ENCODE assay signal across 1 cellular context in the genomic region with DNA sequence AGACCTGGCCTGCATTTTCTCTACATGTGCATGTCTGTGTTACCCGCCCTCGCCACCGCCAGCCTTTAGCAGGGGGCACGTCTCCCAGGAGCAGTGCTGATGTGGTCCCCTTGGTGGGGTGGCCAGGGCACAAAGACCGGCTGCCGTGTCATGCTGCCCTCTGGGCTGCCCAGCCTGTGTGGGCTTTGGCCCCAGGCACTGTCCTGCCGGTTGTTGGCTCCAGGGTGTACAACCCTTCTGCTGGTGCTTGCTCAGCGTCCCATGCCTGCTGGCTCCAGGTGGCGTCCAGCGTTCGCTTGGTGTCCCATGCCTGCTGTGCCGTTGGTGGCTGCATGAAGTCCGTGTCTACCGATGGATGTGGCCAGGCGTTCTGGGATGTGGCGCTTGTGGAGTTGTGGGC.
TF ChIP-seq lines count a peak whose summit lies in the region.

No MANE protein-coding gene starts in this region.

TF ChIP-seq in H1, 55 proteins besides CTCF, POLR2A, EP300 and RAD21:
- TF ChIP-seq BCL11A (IDR thresholded peaks at IDR 0.05; ENCODE audit: low read depth in 2 of 2, low read length in 2 of 2): no peak
- TF ChIP-seq, protein P1, sequence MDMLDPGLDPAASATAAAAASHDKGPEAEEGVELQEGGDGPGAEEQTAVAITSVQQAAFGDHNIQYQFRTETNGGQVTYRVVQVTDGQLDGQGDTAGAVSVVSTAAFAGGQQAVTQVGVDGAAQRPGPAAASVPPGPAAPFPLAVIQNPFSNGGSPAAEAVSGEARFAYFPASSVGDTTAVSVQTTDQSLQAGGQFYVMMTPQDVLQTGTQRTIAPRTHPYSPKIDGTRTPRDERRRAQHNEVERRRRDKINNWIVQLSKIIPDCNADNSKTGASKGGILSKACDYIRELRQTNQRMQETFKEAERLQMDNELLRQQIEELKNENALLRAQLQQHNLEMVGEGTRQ (IDR thresholded peaks at IDR 0.05; ENCODE audit: low read length): no peak
